1 cellular context compared by ENCODE assay signal in the genomic region with DNA sequence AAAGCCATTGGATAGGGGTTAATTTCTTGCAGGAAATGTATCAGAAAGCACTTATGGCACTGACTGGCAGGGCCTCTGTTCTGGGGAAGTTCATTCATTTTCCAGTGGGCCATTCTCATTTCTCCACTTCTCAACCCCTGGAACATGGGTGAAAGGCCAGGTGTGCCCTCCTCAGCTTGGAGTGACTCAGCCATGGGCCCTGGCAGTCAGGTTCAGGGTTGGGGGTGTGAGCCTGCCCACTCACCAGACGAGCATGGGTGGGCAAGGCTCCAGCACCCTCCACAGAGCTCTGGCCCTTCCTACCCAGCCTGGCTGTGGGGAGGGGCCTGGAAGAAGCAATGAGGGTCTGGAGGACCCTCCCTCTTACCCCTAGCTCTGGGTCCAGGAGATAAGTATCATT.
TF ChIP-seq lines count a peak whose summit lies in the region.

No MANE protein-coding gene starts in this region.

TF ChIP-seq in IMR-90, 13 proteins besides CTCF, POLR2A, EP300 and RAD21 (continued from another document):
- TF ChIP-seq, protein P1, sequence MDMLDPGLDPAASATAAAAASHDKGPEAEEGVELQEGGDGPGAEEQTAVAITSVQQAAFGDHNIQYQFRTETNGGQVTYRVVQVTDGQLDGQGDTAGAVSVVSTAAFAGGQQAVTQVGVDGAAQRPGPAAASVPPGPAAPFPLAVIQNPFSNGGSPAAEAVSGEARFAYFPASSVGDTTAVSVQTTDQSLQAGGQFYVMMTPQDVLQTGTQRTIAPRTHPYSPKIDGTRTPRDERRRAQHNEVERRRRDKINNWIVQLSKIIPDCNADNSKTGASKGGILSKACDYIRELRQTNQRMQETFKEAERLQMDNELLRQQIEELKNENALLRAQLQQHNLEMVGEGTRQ (IDR thresholded peaks at IDR 0.05; ENCODE audit: low read depth, low read length): no peak
- TF ChIP-seq MXI1 (IDR thresholded peaks at IDR 0.05; ENCODE audit: borderline replicate concordance, low read depth, low read length) (no peak), SMC3 (IDR thresholded peaks at IDR 0.05; ENCODE audit: low read depth, low read length) (no peak), CHD1 (IDR thresholded peaks at IDR 0.05; ENCODE audit: low read depth, low read length) (no peak), BHLHE40 (IDR thresholded peaks at IDR 0.05; ENCODE audit: low read depth, low read length) (no peak), MAFK (IDR thresholded peaks at IDR 0.05; ENCODE audit: low read depth, low read length) (no peak), CEBPB (IDR thresholded peaks at IDR 0.05; ENCODE audit: low read depth, low read length) (no peak), RCOR1 (IDR thresholded peaks at IDR 0.05; ENCODE audit: insufficient replicate concordance, low read length) (no peak), FOS (IDR thresholded peaks at IDR 0.05; ENCODE audit: low read depth, low read length) (no peak), RFX5 (IDR thresholded peaks at IDR 0.05; ENCODE audit: low read depth, low read length) (no peak), NFE2L2 (IDR thresholded peaks at IDR 0.05; ENCODE audit: low read depth, low read length) (no peak)
- TF ChIP-seq, protein P2, sequence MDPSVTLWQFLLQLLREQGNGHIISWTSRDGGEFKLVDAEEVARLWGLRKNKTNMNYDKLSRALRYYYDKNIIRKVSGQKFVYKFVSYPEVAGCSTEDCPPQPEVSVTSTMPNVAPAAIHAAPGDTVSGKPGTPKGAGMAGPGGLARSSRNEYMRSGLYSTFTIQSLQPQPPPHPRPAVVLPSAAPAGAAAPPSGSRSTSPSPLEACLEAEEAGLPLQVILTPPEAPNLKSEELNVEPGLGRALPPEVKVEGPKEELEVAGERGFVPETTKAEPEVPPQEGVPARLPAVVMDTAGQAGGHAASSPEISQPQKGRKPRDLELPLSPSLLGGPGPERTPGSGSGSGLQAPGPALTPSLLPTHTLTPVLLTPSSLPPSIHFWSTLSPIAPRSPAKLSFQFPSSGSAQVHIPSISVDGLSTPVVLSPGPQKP (IDR thresholded peaks at IDR 0.05; ENCODE audit: borderline replicate concordance, low read depth, low read length): no peak
